ENCODE assay signal across 11 cellular contexts in genomic region chr10:24462889-24463552, GRCh38.
A peak's percentile ranks its signal among the peaks of the same experiment; 100 is the strongest.
DNase-seq lines count a peak whose midpoint lies in the region; ATAC-seq and TF ChIP-seq lines count a peak whose summit lies in the region.
"Had no signal": no experiment of that assay in that cellular context is flagged by ENCODE, and none has a peak within 500 bp of the region (broad histone marks: within the 10 kb centered on the region; RNA-seq: fewer than 3 reads in every experiment).

No MANE protein-coding gene starts in this region.

- no peaks in the 10 kb centered on the region for H3K9me3 Mint-ChIP-seq in central memory CD8-positive, alpha-beta T cell
- no peaks in the 10 kb centered on the region for H3K9me3 Mint-ChIP-seq in activated CD8-positive, alpha-beta T cell treated with anti-CD3 and anti-CD28 coated beads for 36 hours
- H3K9me3 Mint-ChIP-seq in activated CD4-positive, alpha-beta T cell treated with anti-CD3 and anti-CD28 coated beads, Interleukin-2, amount 10 ng/mL, durations not matched to agents 7 days and 5 days, result no peaks in the 10 kb centered on the region
- H3K9me3 Mint-ChIP-seq: CD4-positive, alpha-beta memory T cell; T-cell had no signal

- POLR2A ChIA-PET in activated CD8-positive, alpha-beta T cell treated with anti-CD3 and anti-CD28 coated beads for 36 hours (lab: Charles Lee), result no interaction called here
- POLR2A ChIA-PET in activated CD4-positive, alpha-beta T cell treated with anti-CD3 and anti-CD28 coated beads, Interleukin-2, amount 10 ng/mL, durations not matched to agents 7 days and 5 days (lab: Charles Lee), result no interaction called here

- H3K27ac ChIP-seq in MM.1S (ENCODE audit: low read length), result no peak overlapping the region

- no peaks in the 10 kb centered on the region for H4K20me1 ChIP-seq in MM.1S (ENCODE audit: insufficient read depth, low read length)

- no peak overlapping the region for H3K4me3 Mint-ChIP-seq in central memory CD8-positive, alpha-beta T cell
- no peak overlapping the region for H3K4me3 Mint-ChIP-seq in activated CD8-positive, alpha-beta T cell treated with anti-CD3 and anti-CD28 coated beads for 36 hours
- H3K4me3 Mint-ChIP-seq in activated CD4-positive, alpha-beta T cell treated with anti-CD3 and anti-CD28 coated beads, Interleukin-2, amount 10 ng/mL, durations not matched to agents 7 days and 5 days, result no peak overlapping the region

- no peaks in the 10 kb centered on the region for H3K9me2 ChIP-seq in MM.1S (replicated peaks; ENCODE audit: insufficient read depth, low read length)

- DNase-seq in ACHN, result peak; percentile 42
- DNase-seq in MM.1S, result no peak
- DNase-seq in central memory CD8-positive, alpha-beta T cell (ENCODE audit: low spot score in 2 of 2), result no peak
- peak; percentile 33 to 69 for DNase-seq in lung microvascular endothelial cell (ENCODE audit: low read depth in 2 of 2)
- DNase-seq in anterior cingulate cortex (lab: John Stamatoyannopoulos, UW), result no peak
- no peak for DNase-seq in activated CD8-positive, alpha-beta T cell treated with anti-CD3 and anti-CD28 coated beads for 36 hours
- DNase-seq in activated CD4-positive, alpha-beta T cell treated with anti-CD3 and anti-CD28 coated beads, Interleukin-2, amount 10 ng/mL, durations not matched to agents 7 days and 5 days, result no peak
- DNase-seq: CD4-positive, alpha-beta memory T cell; NCI-H1694; T-cell had no signal

- H3K9ac ChIP-seq in MM.1S (ENCODE audit: low read length), result no peak overlapping the region

- H3K4me2 ChIP-seq in MM.1S (ENCODE audit: low read depth, low read length), result peak overlapping the region; percentile 49

- H3K4me3 ChIP-seq in MM.1S (ENCODE audit: low read length), result no peak overlapping the region

- peak overlapping the region; percentile 6 for H3K27ac Mint-ChIP-seq in central memory CD8-positive, alpha-beta T cell (ENCODE audit: low read depth)
- no peak overlapping the region for H3K27ac Mint-ChIP-seq in activated CD8-positive, alpha-beta T cell treated with anti-CD3 and anti-CD28 coated beads for 36 hours
- H3K27ac Mint-ChIP-seq in activated CD4-positive, alpha-beta T cell treated with anti-CD3 and anti-CD28 coated beads, Interleukin-2, amount 10 ng/mL, durations not matched to agents 7 days and 5 days, result no peak overlapping the region

- H2AFZ ChIP-seq in MM.1S (ENCODE audit: low read length), result no peak overlapping the region

- H3K27me3 ChIP-seq in MM.1S (replicated peaks; ENCODE audit: insufficient read depth, low read length), result no peaks in the 10 kb centered on the region

- in situ Hi-C loops in ACHN (cut with HindIII; ENCODE audit: low pct_ligation_motif_present, low pct_unique_long_range_greater_than_20kb, low sequenced_read_pairs), result no loop called here

- intact Hi-C loops in activated CD8-positive, alpha-beta T cell treated with anti-CD3 and anti-CD28 coated beads for 36 hours (cut with micrococcal nuclease), result no loop called here

- no peaks in the 10 kb centered on the region for H3K9me3 ChIP-seq in MM.1S (replicated peaks; ENCODE audit: insufficient read depth, low read length)

- CTCF ChIA-PET in activated CD8-positive, alpha-beta T cell treated with anti-CD3 and anti-CD28 coated beads for 36 hours (lab: Charles Lee), result no interaction called here
- CTCF ChIA-PET in activated CD4-positive, alpha-beta T cell treated with anti-CD3 and anti-CD28 coated beads, Interleukin-2, amount 10 ng/mL, durations not matched to agents 7 days and 5 days (lab: Charles Lee), result no interaction called here

- H3K79me2 ChIP-seq in MM.1S (ENCODE audit: low read length), result peaks cover 78% of the 10 kb centered on the region

- H3K4me1 ChIP-seq in MM.1S (ENCODE audit: low read length), result peaks cover 71% of the 10 kb centered on the region

- H3K36me3 Mint-ChIP-seq in central memory CD8-positive, alpha-beta T cell (ENCODE audit: insufficient read depth), result no peaks in the 10 kb centered on the region
- no peaks in the 10 kb centered on the region for H3K36me3 Mint-ChIP-seq in activated CD8-positive, alpha-beta T cell treated with anti-CD3 and anti-CD28 coated beads for 36 hours (ENCODE audit: low read depth)
- H3K36me3 Mint-ChIP-seq in activated CD4-positive, alpha-beta T cell treated with anti-CD3 and anti-CD28 coated beads, Interleukin-2, amount 10 ng/mL, durations not matched to agents 7 days and 5 days (ENCODE audit: low read depth), result no peaks in the 10 kb centered on the region
- H3K36me3 Mint-ChIP-seq: CD4-positive, alpha-beta memory T cell; T-cell had no signal

- TF ChIP-seq CTCF in MM.1S (IDR thresholded peaks at IDR 0.05; ENCODE audit: low read length), result no peak
- no peak for TF ChIP-seq CTCF in activated CD8-positive, alpha-beta T cell treated with anti-CD3 and anti-CD28 coated beads for 36 hours (IDR thresholded peaks at IDR 0.05)

- H3F3A ChIP-seq in MM.1S (ENCODE audit: insufficient read depth, low read length), result peaks cover 36% of the 10 kb centered on the region

- ATAC-seq in central memory CD8-positive, alpha-beta T cell (replicated peaks; ENCODE audit: extremely low read depth, poor library complexity, severe bottlenecking), result no peak
- no peak for ATAC-seq in GM19467 (IDR thresholded peaks at IDR 0.05; ENCODE audit: unreplicated experiment)
- ATAC-seq in activated CD8-positive, alpha-beta T cell treated with anti-CD3 and anti-CD28 coated beads for 36 hours, result no peak
- ATAC-seq: T-cell had no signal

- no peaks in the 10 kb centered on the region for H3K36me3 ChIP-seq in MM.1S (replicated peaks; ENCODE audit: insufficient read depth, low read length)

- peaks cover 14% of the 10 kb centered on the region for H3K27me3 Mint-ChIP-seq in central memory CD8-positive, alpha-beta T cell
- H3K27me3 Mint-ChIP-seq in activated CD8-positive, alpha-beta T cell treated with anti-CD3 and anti-CD28 coated beads for 36 hours, result peaks cover 20% of the 10 kb centered on the region
- peaks cover 11% of the 10 kb centered on the region for H3K27me3 Mint-ChIP-seq in activated CD4-positive, alpha-beta T cell treated with anti-CD3 and anti-CD28 coated beads, Interleukin-2, amount 10 ng/mL, durations not matched to agents 7 days and 5 days

- peaks cover 16% of the 10 kb centered on the region for H3K4me1 Mint-ChIP-seq in central memory CD8-positive, alpha-beta T cell
- peaks cover 41% of the 10 kb centered on the region for H3K4me1 Mint-ChIP-seq in activated CD8-positive, alpha-beta T cell treated with anti-CD3 and anti-CD28 coated beads for 36 hours (ENCODE audit: low read depth)
- peaks cover 29% of the 10 kb centered on the region for H3K4me1 Mint-ChIP-seq in activated CD4-positive, alpha-beta T cell treated with anti-CD3 and anti-CD28 coated beads, Interleukin-2, amount 10 ng/mL, durations not matched to agents 7 days and 5 days

Comparison
In these comparisons a context has a peak if more than half of its experiments do, and no peak if none do; other contexts are left out.
1. DNase-seq: peak in ACHN (single experiment) and lung microvascular endothelial cell (2 of 2); none in MM.1S (single experiment), central memory CD8-positive, alpha-beta T cell (0 of 2), anterior cingulate cortex (0 of 58), activated CD8-positive, alpha-beta T cell treated with anti-CD3 and anti-CD28 coated beads for 36 hours (single experiment) and activated CD4-positive, alpha-beta T cell treated with anti-CD3 and anti-CD28 coated beads, Interleukin-2, amount 10 ng/mL, durations not matched to agents 7 days and 5 days (single experiment).